8 cellular contexts compared by ENCODE assay signal in the genomic region with DNA sequence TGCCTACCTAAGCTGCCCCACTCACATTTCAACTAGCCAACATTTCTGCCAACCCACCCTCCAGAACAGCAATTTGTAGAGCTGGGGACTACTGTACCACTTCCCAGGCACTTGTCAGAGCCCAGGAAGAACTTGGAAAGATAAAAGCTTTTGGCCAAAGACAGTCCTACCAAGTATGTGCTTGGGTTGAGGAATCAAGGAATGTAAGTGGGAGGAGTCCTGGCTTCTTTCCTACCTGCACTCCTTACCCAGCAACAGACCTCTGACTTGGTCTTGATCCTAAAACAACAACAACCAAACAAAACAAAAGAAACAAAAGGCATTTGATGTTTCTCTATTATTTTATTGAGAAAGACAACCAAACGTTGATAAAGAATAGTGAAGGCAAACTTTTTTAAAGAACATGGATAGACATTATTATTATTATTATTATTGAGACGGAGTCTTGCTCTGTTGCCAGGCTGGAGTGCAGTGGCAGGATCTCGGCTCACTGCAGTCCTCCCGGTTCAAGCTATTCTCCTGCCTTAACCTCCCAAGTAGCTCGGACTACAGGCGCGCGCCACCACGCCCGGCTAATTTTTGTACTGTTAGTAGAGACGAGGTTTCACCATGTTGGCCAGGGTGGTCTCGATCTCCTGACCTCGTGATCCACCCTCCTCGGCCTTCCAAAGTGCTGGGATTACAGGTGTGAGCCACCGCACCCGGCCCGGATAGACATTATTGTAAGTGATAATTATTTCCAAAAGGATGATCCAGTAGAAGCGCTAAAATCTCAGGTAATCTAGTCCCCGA. TPM values are rescaled to one million over a fixed set of nuclear protein-coding genes. Genes with fewer than 3 reads are reported as not detected.
DNase-seq lines count a peak whose midpoint lies in the region; TF ChIP-seq lines count a peak whose summit lies in the region.

No MANE protein-coding gene starts in this region.

- no peak overlapping the region for H3K27ac ChIP-seq in iPS-18a (ENCODE audit: low read length)
- peak overlapping the region in 4 of 5 donors; percentile 82 to 92 (median 85) for H3K27ac ChIP-seq in stomach

- intact Hi-C loops in activated T-helper 2 cell treated with anti-CD3 and anti-CD28 coated beads, Interferon-gamma antibody, Interleukin-2, Interleukin-4, amounts not matched to agents 10 μg/mL and 5 μg/mL and 100 μg/mL, durations not matched to agents 14 hours and 24 hours and 36 hours (cut with micrococcal nuclease), result loop anchor here (5.0 kb wide), 1 partner anchor 116 kb away; the partner anchor contains the start of gene ZNF131
- intact Hi-C loops in stomach (cut with DNase I; ENCODE audit: low total_unique reads), result no loop called here

- H3K27ac Mint-ChIP-seq in T-helper 1 cell treated with Interleukin-12 subunit alpha and Interleukin-12 subunit beta and Interleukin-4 antibody, amounts not matched to agents 30 μg/mL and 1 μg/mL, for 36 hours, result peak overlapping the region; percentile 98
- peak overlapping the region; percentile 95 for H3K27ac Mint-ChIP-seq in activated T-helper 2 cell treated with anti-CD3 and anti-CD28 coated beads, Interferon-gamma antibody, Interleukin-2, Interleukin-4, amounts not matched to agents 10 μg/mL and 5 μg/mL and 100 μg/mL, durations not matched to agents 14 hours and 24 hours and 36 hours

- TF ChIP-seq POLR2A in stomach (IDR thresholded peaks at IDR 0.05), result no peak

- no peaks in the 10 kb centered on the region for H3K4me1 ChIP-seq in iPS-18a (ENCODE audit: control insufficient read depth, low read depth, low read length)
- H3K4me1 ChIP-seq in stomach, result peaks cover 0 to 32% (median 16%) of the 10 kb centered on the region in 4 donors
- H3K4me1 ChIP-seq in HAP-1, result peaks cover 22% of the 10 kb centered on the region

- H3K27me3 Mint-ChIP-seq in T-helper 1 cell treated with Interleukin-12 subunit alpha and Interleukin-12 subunit beta and Interleukin-4 antibody, amounts not matched to agents 30 μg/mL and 1 μg/mL, for 36 hours (ENCODE audit: low read depth), result peaks cover 2% of the 10 kb centered on the region
- no peaks in the 10 kb centered on the region for H3K27me3 Mint-ChIP-seq in activated T-helper 2 cell treated with anti-CD3 and anti-CD28 coated beads, Interferon-gamma antibody, Interleukin-2, Interleukin-4, amounts not matched to agents 10 μg/mL and 5 μg/mL and 100 μg/mL, durations not matched to agents 14 hours and 24 hours and 36 hours (ENCODE audit: low read depth)

- no peak for TF ChIP-seq CTCF in stomach (IDR thresholded peaks at IDR 0.05)

- H3K4me3 ChIP-seq in iPS-18a (ENCODE audit: low read length) (peak overlapping the region; percentile 58), stomach (peak overlapping the region in 3 of 4 donors; percentile 36 to 48 (median 38)), HAP-1 (no peak overlapping the region)

- H3K4me1 Mint-ChIP-seq in T-helper 1 cell treated with Interleukin-12 subunit alpha and Interleukin-12 subunit beta and Interleukin-4 antibody, amounts not matched to agents 30 μg/mL and 1 μg/mL, for 36 hours (ENCODE audit: low read depth), result peaks cover 30% of the 10 kb centered on the region
- H3K4me1 Mint-ChIP-seq in activated T-helper 2 cell treated with anti-CD3 and anti-CD28 coated beads, Interferon-gamma antibody, Interleukin-2, Interleukin-4, amounts not matched to agents 10 μg/mL and 5 μg/mL and 100 μg/mL, durations not matched to agents 14 hours and 24 hours and 36 hours (ENCODE audit: low read depth), result peaks cover 24% of the 10 kb centered on the region

- TF ChIP-seq EP300 in stomach (IDR thresholded peaks at IDR 0.05), result no peak

- H3K27me3 ChIP-seq in iPS-18a (ENCODE audit: control insufficient read depth, insufficient read depth, low read length), result peaks cover 42% of the 10 kb centered on the region
- peaks cover 40 to 97% (median 52%) of the 10 kb centered on the region in 3 donors for H3K27me3 ChIP-seq in stomach
- H3K27me3 ChIP-seq in HAP-1 (ENCODE audit: low read depth), result no peaks in the 10 kb centered on the region

- H3K36me3 Mint-ChIP-seq in T-helper 1 cell treated with Interleukin-12 subunit alpha and Interleukin-12 subunit beta and Interleukin-4 antibody, amounts not matched to agents 30 μg/mL and 1 μg/mL, for 36 hours (ENCODE audit: low read depth), result peaks cover 1% of the 10 kb centered on the region
- no peaks in the 10 kb centered on the region for H3K36me3 Mint-ChIP-seq in activated T-helper 2 cell treated with anti-CD3 and anti-CD28 coated beads, Interferon-gamma antibody, Interleukin-2, Interleukin-4, amounts not matched to agents 10 μg/mL and 5 μg/mL and 100 μg/mL, durations not matched to agents 14 hours and 24 hours and 36 hours (ENCODE audit: low read depth)

- H3K36me3 ChIP-seq in iPS-18a (ENCODE audit: control insufficient read depth, low read depth, low read length), result no peaks in the 10 kb centered on the region
- no peaks in the 10 kb centered on the region for H3K36me3 ChIP-seq in stomach
- H3K36me3 ChIP-seq in HAP-1 (replicated peaks), result no peaks in the 10 kb centered on the region

- 72 to 80% (median 75%) methylated on average over 19 of the region's 19 CpGs for WGBS in stomach, 5 donors

- in situ Hi-C loops in HAP-1 (cut with MboI; ENCODE audit: low sequenced_read_pairs), result no loop called here

- DNase-seq in T-helper 1 cell (no peak), stomach (no peak), NAMALWA (ENCODE audit: low spot score) (no peak), HAP-1 (ENCODE audit: low spot score in 2 of 2) (no peak), RPMI8226 (no peak)
- no peak for DNase-seq in activated T-helper 2 cell treated with anti-CD3 and anti-CD28 coated beads, Interferon-gamma antibody, Interleukin-2, Interleukin-4, amounts not matched to agents 10 μg/mL and 5 μg/mL and 100 μg/mL, durations not matched to agents 14 hours and 24 hours and 36 hours (ENCODE audit: low spot score)

- H3K9ac ChIP-seq in iPS-18a (ENCODE audit: low read length), result no peak overlapping the region

- no peaks in the 10 kb centered on the region for H3K9me3 Mint-ChIP-seq in T-helper 1 cell treated with Interleukin-12 subunit alpha and Interleukin-12 subunit beta and Interleukin-4 antibody, amounts not matched to agents 30 μg/mL and 1 μg/mL, for 36 hours
- H3K9me3 Mint-ChIP-seq in activated T-helper 2 cell treated with anti-CD3 and anti-CD28 coated beads, Interferon-gamma antibody, Interleukin-2, Interleukin-4, amounts not matched to agents 10 μg/mL and 5 μg/mL and 100 μg/mL, durations not matched to agents 14 hours and 24 hours and 36 hours, result no peaks in the 10 kb centered on the region

- H3K9me3 ChIP-seq in iPS-18a (ENCODE audit: control insufficient read depth, low read depth, low read length) (no peaks in the 10 kb centered on the region), stomach (peaks cover 0 to 13% (median 4%) of the 10 kb centered on the region in 4 donors), HAP-1 (no peaks in the 10 kb centered on the region)

- H3K4me3 Mint-ChIP-seq in T-helper 1 cell treated with Interleukin-12 subunit alpha and Interleukin-12 subunit beta and Interleukin-4 antibody, amounts not matched to agents 30 μg/mL and 1 μg/mL, for 36 hours, result peak overlapping the region; percentile 80
- peak overlapping the region; percentile 85 for H3K4me3 Mint-ChIP-seq in activated T-helper 2 cell treated with anti-CD3 and anti-CD28 coated beads, Interferon-gamma antibody, Interleukin-2, Interleukin-4, amounts not matched to agents 10 μg/mL and 5 μg/mL and 100 μg/mL, durations not matched to agents 14 hours and 24 hours and 36 hours (ENCODE audit: low read depth)

RNA-seq across cellular contexts. Expression of gene ANXA2R, which starts 33.5 kb away (rescaled TPM):
- 2.1 and 2.5 TPM in 2 replicates for total RNA-seq in activated T-helper 2 cell treated with anti-CD3 and anti-CD28 coated beads, Interferon-gamma antibody, Interleukin-2, Interleukin-4, amounts not matched to agents 10 μg/mL and 5 μg/mL and 100 μg/mL, durations not matched to agents 14 hours and 24 hours and 36 hours
- 1 to 10 TPM in 4 of 5 donors, not detected in 1; 1.2 to 7.5 (median 2.8) TPM for total RNA-seq in stomach
- 1 to 10 TPM in 1 of 3 donors, under 1 TPM in 2; 0.76 to 2.2 (median 0.87) TPM for polyA plus RNA-seq in stomach
